ENCODE assay signal across 9 cellular contexts in genomic region chr10:73909716-73910115, GRCh38. TPM values are rescaled to one million over a fixed set of nuclear protein-coding genes. Genes with fewer than 3 reads are reported as not detected.
DNase-seq lines count a peak whose midpoint lies in the region; ATAC-seq, FAIRE-seq and TF ChIP-seq lines count a peak whose summit lies in the region.
"Had no signal": no experiment of that assay in that cellular context is flagged by ENCODE, and none has a peak within 500 bp of the region (broad histone marks: within the 10 kb centered on the region; RNA-seq: fewer than 3 reads in every experiment).

No MANE protein-coding gene starts in this region.

- no peak for TF ChIP-seq EP300 in sigmoid colon (IDR thresholded peaks at IDR 0.05)

- peaks cover 24% of the 10 kb centered on the region for H4K20me1 ChIP-seq in DND-41 (ENCODE audit: insufficient read depth, low read length)
- peaks cover 8% of the 10 kb centered on the region for H4K20me1 ChIP-seq in Loucy (ENCODE audit: insufficient read depth, low read length, poor library complexity, severe bottlenecking)

- no peak overlapping the region for H3K27ac ChIP-seq in DND-41 (ENCODE audit: low read length)
- peak overlapping the region; percentile 10 to 81 (median 46) for H3K27ac ChIP-seq in sigmoid colon

- H3K4me3 ChIP-seq in DND-41 (ENCODE audit: low read depth in 1 of 2, low read length in 2 of 2) (no peak overlapping the region), Loucy (ENCODE audit: low read length, poor library complexity, severe bottlenecking) (peak overlapping the region; percentile 82), epithelial cell of esophagus (ENCODE audit: low read length) (no peak overlapping the region), sigmoid colon (no peak overlapping the region)

- peak overlapping the region; percentile 7; the same call in 1 of the 2 replicates for H3K9ac ChIP-seq in DND-41 (ENCODE audit: low read depth, low read length)
- peak overlapping the region; percentile 95 for H3K9ac ChIP-seq in Loucy (ENCODE audit: low read depth, low read length, poor library complexity, severe bottlenecking)

- H3K79me2 ChIP-seq in DND-41 (ENCODE audit: insufficient read depth, low read length) (no peaks in the 10 kb centered on the region), Loucy (ENCODE audit: insufficient read depth, low read length) (peaks cover 26% of the 10 kb centered on the region)

- no peak for TF ChIP-seq POLR2A in sigmoid colon (IDR thresholded peaks at IDR 0.05)

- H2AFZ ChIP-seq in DND-41 (ENCODE audit: low read depth, low read length) (no peak overlapping the region), Loucy (ENCODE audit: low read length) (no peak overlapping the region; the same call in 1 of the 2 replicates)

- intact Hi-C loops in sigmoid colon (cut with DNase I) = no loop called here

- H3K4me1 ChIP-seq in DND-41 (ENCODE audit: insufficient read depth, low read length) (peaks cover 46% of the 10 kb centered on the region), Loucy (ENCODE audit: insufficient read depth, low read length, poor library complexity, severe bottlenecking) (peaks cover 36% of the 10 kb centered on the region), sigmoid colon (peaks cover 0 to 54% (median 45%) of the 10 kb centered on the region in 4 donors)

- DNase-seq in DND-41 (no peak), epithelial cell of esophagus (ENCODE audit: low read depth) (peak; percentile 25), sigmoid colon (no peak), RCC 7860 (ENCODE audit: low spot score) (no peak)
- DNase-seq: activated CD4-positive, alpha-beta T cell treated with anti-CD3 and anti-CD28 coated beads for 4 hours; NCI-H774 had no signal

- H3K4me2 ChIP-seq in DND-41 (ENCODE audit: insufficient read depth, low read length) = peak overlapping the region; percentile 44
- peak overlapping the region; percentile 99 for H3K4me2 ChIP-seq in Loucy (ENCODE audit: low read depth, low read length, poor library complexity, severe bottlenecking)

- 69 to 88% methylated on average over 3 of the region's 3 CpGs for WGBS in sigmoid colon, 2 donors

- TF ChIP-seq CTCF in DND-41 (IDR thresholded peaks at IDR 0.05; ENCODE audit: borderline replicate concordance, extremely low read depth, low read length, poor library complexity, severe bottlenecking) = no peak
- no peak for TF ChIP-seq CTCF in Loucy (conservative IDR thresholded peaks at IDR 0.05; ENCODE audit: low read length)
- no peak for TF ChIP-seq CTCF in epithelial cell of esophagus (IDR thresholded peaks at IDR 0.05; ENCODE audit: insufficient read depth, low read depth, low read length, missing control alignments)
- no peak for TF ChIP-seq CTCF in sigmoid colon (IDR thresholded peaks at IDR 0.05)

- ATAC-seq in DND-41 (ENCODE audit: insufficient read depth, low read depth) = no peak
- no peak for ATAC-seq in GM21717 (IDR thresholded peaks at IDR 0.05; ENCODE audit: unreplicated experiment)
- no peak for ATAC-seq in GM21528 (IDR thresholded peaks at IDR 0.05; ENCODE audit: low FRiP score, unreplicated experiment)

- no peak for FAIRE-seq in RCC 7860 (lab: Jason Lieb, UNC)

- H3K9me3 ChIP-seq in DND-41 (ENCODE audit: insufficient read depth, low read length, severe bottlenecking) = no peaks in the 10 kb centered on the region
- no peaks in the 10 kb centered on the region for H3K9me3 ChIP-seq in Loucy (ENCODE audit: insufficient read depth, low read depth, low read length)
- H3K9me3 ChIP-seq in sigmoid colon = no peaks in the 10 kb centered on the region

- H3F3A ChIP-seq in Loucy (ENCODE audit: low read depth) = no peaks in the 10 kb centered on the region

- H3K36me3 ChIP-seq in DND-41 (ENCODE audit: insufficient read depth, low read length) (no peaks in the 10 kb centered on the region), Loucy (ENCODE audit: insufficient read depth, low read length) (no peaks in the 10 kb centered on the region; the same call in 1 of the 2 replicates), sigmoid colon (no peaks in the 10 kb centered on the region)

- no peaks in the 10 kb centered on the region for H3K9me2 ChIP-seq in Loucy (replicated peaks; ENCODE audit: low read depth, low read length)

- H3K27me3 ChIP-seq in DND-41 (ENCODE audit: insufficient read depth, low read length, poor library complexity) (peaks cover 78% of the 10 kb centered on the region), Loucy (ENCODE audit: insufficient read depth, low read length, poor library complexity, severe bottlenecking) (no peaks in the 10 kb centered on the region), sigmoid colon (no peaks in the 10 kb centered on the region)

RNA-seq across cellular contexts. Expression of gene PLAU, which starts 1.2 kb away (rescaled TPM):
- 1 to 10 TPM; 2.5 to 9.4 (median 3.7) TPM for total RNA-seq in sigmoid colon
- 10 to 100 TPM in 1 of 3 donors, 1 to 10 TPM in 2; 3.6 to 15.7 (median 9.9) TPM for polyA plus RNA-seq in sigmoid colon

RNA-seq across cellular contexts. Expression of gene CAMK2G, which starts 35.4 kb away (rescaled TPM):
- 100 to 1,000 TPM; 153 to 221 (median 209) TPM for total RNA-seq in sigmoid colon
- 10 to 100 TPM; 14.4 to 34.8 (median 17.6) TPM for polyA plus RNA-seq in sigmoid colon
